Comparison of ENCODE assay signal across 22 cellular contexts in genomic region chr12:129379076-129379804, GRCh38.
DNase-seq lines count a peak whose midpoint lies in the region; ATAC-seq and TF ChIP-seq lines count a peak whose summit lies in the region.
"Had no signal": no experiment of that assay in that cellular context is flagged by ENCODE, and none has a peak within 500 bp of the region (broad histone marks: within the 10 kb centered on the region; RNA-seq: fewer than 3 reads in every experiment).

No MANE protein-coding gene starts in this region.

- no peak overlapping the region for H3K9ac ChIP-seq in neural progenitor cell
- H3K9ac ChIP-seq: BLaER1, GM23248 had no signal

- WGBS in hepatocyte (ENCODE audit: low lambda C conversion rate, missing lambda C conversion rate), result 81% methylated on average over 6 of the region's 6 CpGs

- H2AFZ ChIP-seq in hepatocyte (no peak overlapping the region), neural progenitor cell (replicated peaks) (no peak overlapping the region)
- H2AFZ ChIP-seq: GM23248 had no signal

- H3K4me2 ChIP-seq in hepatocyte, result no peak overlapping the region
- peak overlapping the region; percentile 50 for H3K4me2 ChIP-seq in neural progenitor cell
- H3K4me2 ChIP-seq: BLaER1 had no signal

- peaks cover 9% of the 10 kb centered on the region for H3F3A ChIP-seq in neural progenitor cell (ENCODE audit: low read depth)

- peak; percentile 95 for ATAC-seq in mucosa of descending colon
- ATAC-seq: CD8-positive, alpha-beta T cell; GM12878 had no signal

- H3K36me3 Mint-ChIP-seq in neural progenitor cell, result no peaks in the 10 kb centered on the region
- H3K36me3 Mint-ChIP-seq in activated T-cell treated with anti-CD3 and anti-CD28 coated beads, Interleukin-2, amount 50 U/mL, for 24 hours (ENCODE audit: low read depth), result no peaks in the 10 kb centered on the region
- H3K36me3 Mint-ChIP-seq: CD4-positive, CD25-positive, alpha-beta regulatory T cell; CD8-positive, alpha-beta T cell had no signal

- DNase-seq in DMS79 treated with DMSO at 0.1 percent for 48 hours (lab: John Stamatoyannopoulos, UW) (peak; percentile 45), DMS79 (lab: John Stamatoyannopoulos, UW) (no peak), hepatocyte (ENCODE audit: low spot score) (no peak), mucosa of descending colon (peak in 1 of 3 donors; percentile 29), neural progenitor cell (ENCODE audit: low spot score) (no peak), DMS114 treated with DMSO at 0.1 percent for 48 hours (lab: John Stamatoyannopoulos, UW; ENCODE audit: unreplicated experiment) (no peak)
- DNase-seq in activated T-cell treated with anti-CD3 and anti-CD28 coated beads, Interleukin-2, amount 50 U/mL, for 24 hours, result no peak
- DNase-seq in effector memory CD4-positive, alpha-beta T cell, result no peak
- DNase-seq: Caco-2; CD4-positive, CD25-positive, alpha-beta regulatory T cell; CD8-positive, alpha-beta T cell; DND-41; EL; GDM1; GM23248; H7; HCEC 1CT had no signal

- H3K27me3 ChIP-seq in hepatocyte (no peaks in the 10 kb centered on the region), neural progenitor cell (no peaks in the 10 kb centered on the region)
- H3K27me3 ChIP-seq in effector memory CD4-positive, alpha-beta T cell (replicated peaks; ENCODE audit: control insufficient read depth, insufficient read depth, low read length, poor library complexity, severe bottlenecking), result no peaks in the 10 kb centered on the region
- H3K27me3 ChIP-seq: BLaER1 had no signal

- no peaks in the 10 kb centered on the region for H3K9me2 ChIP-seq in hepatocyte (replicated peaks; ENCODE audit: insufficient read depth)

- TF ChIP-seq CTCF in hepatocyte (IDR thresholded peaks at IDR 0.05; ENCODE audit: poor library complexity) (no peak), mucosa of descending colon (IDR thresholded peaks at IDR 0.05) (no peak), neural progenitor cell (IDR thresholded peaks at IDR 0.05) (no peak)

- intact Hi-C loops in mucosa of descending colon (cut with DNase I, micrococcal nuclease), result no loop called here

- H4K20me1 ChIP-seq in hepatocyte (ENCODE audit: insufficient read depth, poor library complexity, severe bottlenecking), result no peaks in the 10 kb centered on the region
- no peaks in the 10 kb centered on the region for H4K20me1 ChIP-seq in neural progenitor cell (ENCODE audit: low read depth)
- H4K20me1 ChIP-seq: BLaER1 had no signal

- H3K9me3 ChIP-seq in hepatocyte (ENCODE audit: low read depth) (no peaks in the 10 kb centered on the region), mucosa of descending colon (peaks cover 7% of the 10 kb centered on the region), neural progenitor cell (ENCODE audit: low read depth) (no peaks in the 10 kb centered on the region)
- no peaks in the 10 kb centered on the region for H3K9me3 ChIP-seq in effector memory CD4-positive, alpha-beta T cell (ENCODE audit: control insufficient read depth, low read length)
- H3K9me3 ChIP-seq: BLaER1, Caco-2 had no signal

- H3K36me3 ChIP-seq in hepatocyte (replicated peaks; ENCODE audit: insufficient read depth, low read depth) (no peaks in the 10 kb centered on the region), mucosa of descending colon (ENCODE audit: low read depth) (no peaks in the 10 kb centered on the region), neural progenitor cell (no peaks in the 10 kb centered on the region)
- no peaks in the 10 kb centered on the region for H3K36me3 ChIP-seq in effector memory CD4-positive, alpha-beta T cell (ENCODE audit: control insufficient read depth, insufficient read depth, low read length)
- H3K36me3 ChIP-seq: BLaER1 had no signal

- no peaks in the 10 kb centered on the region for H3K4me1 ChIP-seq in hepatocyte (ENCODE audit: insufficient read depth)
- H3K4me1 ChIP-seq in mucosa of descending colon (ENCODE audit: low read depth), result no peaks in the 10 kb centered on the region
- H3K4me1 ChIP-seq in neural progenitor cell, result peaks cover 21% of the 10 kb centered on the region
- H3K4me1 ChIP-seq in effector memory CD4-positive, alpha-beta T cell (ENCODE audit: control insufficient read depth, insufficient read depth, low read length, poor library complexity, severe bottlenecking), result no peaks in the 10 kb centered on the region
- H3K4me1 ChIP-seq: BLaER1, Caco-2 had no signal

- peak overlapping the region; percentile 67 for H3K27ac ChIP-seq in hepatocyte
- no peak overlapping the region for H3K27ac ChIP-seq in neural progenitor cell
- H3K27ac ChIP-seq in effector memory CD4-positive, alpha-beta T cell (ENCODE audit: insufficient read depth, low read length, poor library complexity, severe bottlenecking), result no peak overlapping the region
- H3K27ac ChIP-seq: 22Rv1, BLaER1, C4-2B, GM23248 had no signal

- H3K27me3 Mint-ChIP-seq in neural progenitor cell (ENCODE audit: insufficient read depth, low read depth), result peaks cover 3% of the 10 kb centered on the region
- no peaks in the 10 kb centered on the region for H3K27me3 Mint-ChIP-seq in activated T-cell treated with anti-CD3 and anti-CD28 coated beads, Interleukin-2, amount 50 U/mL, for 24 hours
- H3K27me3 Mint-ChIP-seq: B cell; CD4-positive, CD25-positive, alpha-beta regulatory T cell had no signal

- no peak overlapping the region for H3K4me3 ChIP-seq in hepatocyte
- H3K4me3 ChIP-seq in mucosa of descending colon, result no peak overlapping the region
- H3K4me3 ChIP-seq in neural progenitor cell, result no peak overlapping the region
- H3K4me3 ChIP-seq in effector memory CD4-positive, alpha-beta T cell (ENCODE audit: insufficient read depth, low read depth, low read length, poor library complexity, severe bottlenecking), result no peak overlapping the region
- H3K4me3 ChIP-seq: BLaER1, GM12878, GM23248 had no signal

- peaks cover 5% of the 10 kb centered on the region for H3K9me3 Mint-ChIP-seq in neural progenitor cell
- peaks cover 8% of the 10 kb centered on the region for H3K9me3 Mint-ChIP-seq in activated T-cell treated with anti-CD3 and anti-CD28 coated beads, Interleukin-2, amount 50 U/mL, for 24 hours

- H3K79me2 ChIP-seq in hepatocyte, result no peaks in the 10 kb centered on the region
- H3K79me2 ChIP-seq in neural progenitor cell (ENCODE audit: low read depth), result no peaks in the 10 kb centered on the region

- peak overlapping the region; percentile 95 for H3K27ac Mint-ChIP-seq in neural progenitor cell
- H3K27ac Mint-ChIP-seq in activated T-cell treated with anti-CD3 and anti-CD28 coated beads, Interleukin-2, amount 50 U/mL, for 24 hours, result no peak overlapping the region
- H3K27ac Mint-ChIP-seq: B cell; CD4-positive, CD25-positive, alpha-beta regulatory T cell; CD8-positive, alpha-beta T cell had no signal

- peaks cover 38% of the 10 kb centered on the region for H3K4me1 Mint-ChIP-seq in neural progenitor cell
- no peaks in the 10 kb centered on the region for H3K4me1 Mint-ChIP-seq in activated T-cell treated with anti-CD3 and anti-CD28 coated beads, Interleukin-2, amount 50 U/mL, for 24 hours (ENCODE audit: low read depth)
- H3K4me1 Mint-ChIP-seq: B cell; CD4-positive, CD25-positive, alpha-beta regulatory T cell had no signal

- peak overlapping the region; percentile 62 for H3K4me3 Mint-ChIP-seq in neural progenitor cell
- H3K4me3 Mint-ChIP-seq in activated T-cell treated with anti-CD3 and anti-CD28 coated beads, Interleukin-2, amount 50 U/mL, for 24 hours, result no peak overlapping the region
- H3K4me3 Mint-ChIP-seq: B cell; CD4-positive, CD25-positive, alpha-beta regulatory T cell; CD8-positive, alpha-beta T cell had no signal
